ENCODE assay signal across 12 cellular contexts in the genomic region with DNA sequence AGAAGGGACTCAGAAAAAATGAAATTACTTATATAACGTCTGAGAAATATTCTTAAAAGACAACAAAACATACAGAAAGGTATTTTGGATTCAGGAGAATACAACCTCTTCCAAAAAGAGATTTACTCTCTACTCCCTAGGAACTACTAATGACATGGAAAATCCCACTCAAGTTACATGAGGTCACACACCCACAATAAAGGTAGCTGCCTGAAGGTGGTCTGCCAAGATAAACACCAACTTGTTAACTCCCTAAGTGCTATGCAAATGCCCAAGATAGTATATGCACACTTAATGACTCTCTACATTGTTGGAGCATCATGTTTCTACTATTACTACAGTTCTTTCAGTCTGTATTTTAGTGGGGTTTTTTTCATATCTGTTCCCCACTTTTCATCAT.
"Had no signal": no experiment of that assay in that cellular context is flagged by ENCODE, and none has a peak within 500 bp of the region (broad histone marks: within the 10 kb centered on the region; RNA-seq: fewer than 3 reads in every experiment).

No MANE protein-coding gene starts in this region.

- H3K27me3 Mint-ChIP-seq: activated CD4-positive, alpha-beta T cell treated with anti-CD3 and anti-CD28 coated beads for 36 hours; effector memory CD8-positive, alpha-beta T cell; stimulated activated naive CD8-positive, alpha-beta T cell treated with anti-CD3 and anti-CD28 coated beads, Interleukin-15, amount 100 ng/mL, for 72 hours had no signal

- H3K4me3 ChIP-seq: thoracic aorta, uterus had no signal

- H3K4me3 Mint-ChIP-seq: activated CD4-positive, alpha-beta T cell treated with anti-CD3 and anti-CD28 coated beads for 36 hours; effector memory CD8-positive, alpha-beta T cell; stimulated activated naive CD8-positive, alpha-beta T cell treated with anti-CD3 and anti-CD28 coated beads, Interleukin-15, amount 100 ng/mL, for 72 hours had no signal

- DNase-seq: activated CD4-positive, alpha-beta T cell treated with anti-CD3 and anti-CD28 coated beads for 36 hours; activated naive CD4-positive, alpha-beta T cell treated with anti-CD3 and anti-CD28 coated beads, Interleukin-2, amount 50 U/mL, for 16 hours; brain microvascular endothelial cell; effector memory CD8-positive, alpha-beta T cell; hypothalamus; left colon; stimulated activated CD4-positive, alpha-beta T cell treated with anti-CD3 and anti-CD28 coated beads, Interleukin-4, amount 100 ng/mL, for 24 hours; stimulated activated naive CD8-positive, alpha-beta T cell treated with anti-CD3 and anti-CD28 coated beads, Interleukin-15, amount 100 ng/mL, for 72 hours; SW 1271; uterus had no signal

- ATAC-seq: activated CD4-positive, alpha-beta T cell treated with anti-CD3 and anti-CD28 coated beads for 36 hours; effector memory CD8-positive, alpha-beta T cell; left colon; stimulated activated naive CD8-positive, alpha-beta T cell treated with anti-CD3 and anti-CD28 coated beads, Interleukin-15, amount 100 ng/mL, for 72 hours had no signal

- H3K4me1 ChIP-seq: uterus had no signal

- H3K27ac Mint-ChIP-seq: activated CD4-positive, alpha-beta T cell treated with anti-CD3 and anti-CD28 coated beads for 36 hours had no signal

- H3K9me3 ChIP-seq: thoracic aorta, uterus had no signal

- H3K27ac ChIP-seq: brain microvascular endothelial cell, thoracic aorta, uterus, VCaP had no signal

- H3K27me3 ChIP-seq: brain microvascular endothelial cell, uterus had no signal

- H3K36me3 ChIP-seq: brain microvascular endothelial cell, thoracic aorta, uterus had no signal

- H3K9me3 Mint-ChIP-seq: effector memory CD8-positive, alpha-beta T cell; stimulated activated naive CD8-positive, alpha-beta T cell treated with anti-CD3 and anti-CD28 coated beads, Interleukin-15, amount 100 ng/mL, for 72 hours had no signal
